In genomic region chr3:184655597-184655996, GRCh38 we compare ENCODE assay signal across 14 cellular contexts. TPM values are rescaled to one million over a fixed set of nuclear protein-coding genes. Genes with fewer than 3 reads are reported as not detected.
DNase-seq lines count a peak whose midpoint lies in the region; ATAC-seq and TF ChIP-seq lines count a peak whose summit lies in the region.
"Had no signal": no experiment of that assay in that cellular context is flagged by ENCODE, and none has a peak within 500 bp of the region (broad histone marks: within the 10 kb centered on the region; RNA-seq: fewer than 3 reads in every experiment).

No MANE protein-coding gene starts in this region.

- no peak overlapping the region for H2AK9ac ChIP-seq in IMR-90 (replicated peaks; ENCODE audit: low read depth, low read length, poor library complexity)

- H3K79me1 ChIP-seq in IMR-90 (ENCODE audit: low read depth in 1 of 2, low read length in 2 of 2) (no peaks in the 10 kb centered on the region), mesenchymal stem cell (replicated peaks; ENCODE audit: low read length, poor library complexity, severe bottlenecking) (no peaks in the 10 kb centered on the region)

- no peaks in the 10 kb centered on the region for H4K20me1 ChIP-seq in IMR-90 (ENCODE audit: insufficient read depth, low read length)

- H2BK20ac ChIP-seq in IMR-90 (ENCODE audit: low read depth, low read length), result no peak overlapping the region

- BruUV-seq in IMR-90 (replicated peaks; lab: Mats Ljungman, UMichigan), result no TSS peak

- no peak overlapping the region for H3K27ac Mint-ChIP-seq in type B pancreatic cell
- H3K27ac Mint-ChIP-seq: CD4-positive, alpha-beta T cell had no signal

- dilution Hi-C loops in IMR-90 (cut with HindIII; ENCODE audit: low sequenced_read_pairs, unreplicated experiment), result no loop called here

- in situ Hi-C loops in IMR-90 (cut with MboI; ENCODE audit: low sequenced_read_pairs), result no loop called here

- H3K4me3 Mint-ChIP-seq in type B pancreatic cell, result no peak overlapping the region
- H3K4me3 Mint-ChIP-seq: CD4-positive, alpha-beta T cell had no signal

- no peaks in the 10 kb centered on the region for H3K9me3 Mint-ChIP-seq in type B pancreatic cell
- H3K9me3 Mint-ChIP-seq: CD4-positive, alpha-beta T cell had no signal

- H4K8ac ChIP-seq in IMR-90 (ENCODE audit: low read depth in 2 of 2, low read length in 2 of 2), result no peak overlapping the region
- H4K8ac ChIP-seq in mesenchymal stem cell (ENCODE audit: low read length), result peak overlapping the region; percentile 47

- H3K9me1 ChIP-seq in IMR-90 (ENCODE audit: insufficient read depth, low read length), result no peaks in the 10 kb centered on the region

- H3K23ac ChIP-seq in IMR-90 (ENCODE audit: low read depth, low read length) (no peak overlapping the region), mesenchymal stem cell (ENCODE audit: low read length in 2 of 2) (no peak overlapping the region)

- H2BK12ac ChIP-seq in mesenchymal stem cell (ENCODE audit: low read length in 2 of 2), result no peak overlapping the region

- H2AFZ ChIP-seq in IMR-90 (replicated peaks; ENCODE audit: low read length, poor library complexity) (peak overlapping the region; percentile 1), mesenchymal stem cell (ENCODE audit: low read depth, low read length) (no peak overlapping the region)

- H3K9ac ChIP-seq in IMR-90 (ENCODE audit: low read depth, low read length) (no peak overlapping the region), mesenchymal stem cell (ENCODE audit: low read length) (no peak overlapping the region)

- H3K14ac ChIP-seq in IMR-90 (replicated peaks; ENCODE audit: low read depth, low read length) (no peak overlapping the region), mesenchymal stem cell (ENCODE audit: low read length in 2 of 2) (no peak overlapping the region)

- no peak for TF ChIP-seq POLR2A in IMR-90 (IDR thresholded peaks at IDR 0.05; ENCODE audit: low read depth, low read length)
- TF ChIP-seq POLR2A in ovary (IDR thresholded peaks at IDR 0.05), result no peak
- no peak for TF ChIP-seq POLR2A in testis (IDR thresholded peaks at IDR 0.05)

- H3K4me1 Mint-ChIP-seq in type B pancreatic cell (ENCODE audit: unreplicated experiment), result peaks cover 46% of the 10 kb centered on the region

- H3K4me1 ChIP-seq in IMR-90 (ENCODE audit: control insufficient read depth, insufficient read depth, low read length) (peaks cover 5% of the 10 kb centered on the region; the same call in 1 of the 2 replicates), mesenchymal stem cell (ENCODE audit: control insufficient read depth, insufficient read depth, low read depth, low read length) (peaks cover 20% of the 10 kb centered on the region), ovary (ENCODE audit: insufficient read depth) (no peaks in the 10 kb centered on the region), testis (peaks cover 7% of the 10 kb centered on the region)
- H3K4me1 ChIP-seq: HAP-1 had no signal

- CTCF ChIA-PET in IMR-90 (lab: Yijun Ruan, JAX), result interaction anchor here (0.5 kb wide), 1 partner anchor 87 kb away, joined by 3 read pairs; no protein-coding TSS in a partner anchor

- 100% methylated on average over 1 of the region's 2 CpGs; no CpG with 5 or more reads in 1 of the 2 experiments for WGBS in IMR-90 (ENCODE audit: extremely low coverage in 2 of 2, insufficient read length in 1 of 2), 2 experiments
- 97% methylated on average over 2 of the region's 2 CpGs for WGBS in mesenchymal stem cell
- WGBS in ovary, 3 donors, result 26 to 60% (median 40%) methylated on average over 2 of the region's 2 CpGs
- WGBS in testis, 2 donors, result 53% methylated on average over 2 of the region's 2 CpGs

- H3K4me3 ChIP-seq in IMR-90 (ENCODE audit: insufficient read depth, low read depth, low read length), result no peak overlapping the region
- no peak overlapping the region for H3K4me3 ChIP-seq in mesenchymal stem cell (ENCODE audit: insufficient read depth in 1 of 2, low read depth in 1 of 2, low read length in 2 of 2)
- H3K4me3 ChIP-seq in ovary, result no peak overlapping the region
- no peak overlapping the region for H3K4me3 ChIP-seq in testis
- H3K4me3 ChIP-seq: HAP-1 had no signal

- H4K91ac ChIP-seq in IMR-90 (ENCODE audit: insufficient read depth, low read depth, low read length), result no peak overlapping the region
- H4K91ac ChIP-seq in mesenchymal stem cell (ENCODE audit: low read length), result no peak overlapping the region

- no peak overlapping the region for H2BK120ac ChIP-seq in IMR-90 (ENCODE audit: low read depth, low read length)
- H2BK120ac ChIP-seq in mesenchymal stem cell (ENCODE audit: low read depth, low read length), result no peak overlapping the region

- no peak overlapping the region for H2BK15ac ChIP-seq in IMR-90 (ENCODE audit: low read depth, low read length)
- no peak overlapping the region for H2BK15ac ChIP-seq in mesenchymal stem cell (ENCODE audit: low read depth, poor library complexity, severe bottlenecking)

- TF ChIP-seq CTCF in IMR-90 (conservative IDR thresholded peaks at IDR 0.05; ENCODE audit: low read depth, low read length) (no peak), ovary (IDR thresholded peaks at IDR 0.05) (no peak), testis (IDR thresholded peaks at IDR 0.05) (no peak), type B pancreatic cell (conservative IDR thresholded peaks at IDR 0.05) (no peak)

- H3K27me3 Mint-ChIP-seq in type B pancreatic cell, result no peaks in the 10 kb centered on the region
- H3K27me3 Mint-ChIP-seq: CD4-positive, alpha-beta T cell had no signal

- DNase-seq in IMR-90 (no peak), mesenchymal stem cell (no peak), ovary (peak in 4 of 5 donors; percentile 33 to 58 (median 47)), testis (peak; percentile 51), type B pancreatic cell (ENCODE audit: extremely low spot score, unreplicated experiment) (no peak)
- DNase-seq: ACHN; C1 segment of cervical spinal cord; CD4-positive, alpha-beta T cell; DMS153; DMS79 treated with DMSO at 0.1 percent for 48 hours; EL had no signal

- TF ChIP-seq EP300 in ovary (IDR thresholded peaks at IDR 0.05), result no peak

- intact Hi-C loops in IMR-90 (cut with micrococcal nuclease) (no loop called here), ovary (cut with DNase I) (no loop called here), testis (cut with DNase I; ENCODE audit: low total_unique reads) (no loop called here)

- peaks cover 26% of the 10 kb centered on the region for H3K27me3 ChIP-seq in IMR-90 (ENCODE audit: control insufficient read depth, insufficient read depth, low read length)
- peaks cover 5 to 9% of the 10 kb centered on the region in 2 experiments for H3K27me3 ChIP-seq in mesenchymal stem cell (ENCODE audit: control insufficient read depth in 1 of 2, insufficient read depth in 1 of 2, low read length in 2 of 2)
- H3K27me3 ChIP-seq in ovary, result no peaks in the 10 kb centered on the region
- no peaks in the 10 kb centered on the region for H3K27me3 ChIP-seq in testis

- no peak overlapping the region for H2AK5ac ChIP-seq in IMR-90 (ENCODE audit: low read depth, low read length)
- no peak overlapping the region for H2AK5ac ChIP-seq in mesenchymal stem cell (ENCODE audit: low read length, severe bottlenecking)

- H3K18ac ChIP-seq in IMR-90 (ENCODE audit: low read depth, low read length) (no peak overlapping the region), mesenchymal stem cell (ENCODE audit: low read depth in 1 of 2, low read length in 2 of 2) (no peak overlapping the region)

- TF ChIP-seq RAD21 in IMR-90 (IDR thresholded peaks at IDR 0.05; ENCODE audit: low read length), result no peak

- H3K4ac ChIP-seq in IMR-90 (ENCODE audit: low read depth, low read length), result no peak overlapping the region
- H3K4ac ChIP-seq in mesenchymal stem cell (ENCODE audit: low read depth in 1 of 2, low read length in 2 of 2), result no peak overlapping the region

- H3K9me3 ChIP-seq in IMR-90 (ENCODE audit: control insufficient read depth, insufficient read depth, low read length) (peaks cover 3% of the 10 kb centered on the region; the same call in 1 of the 2 replicates), mesenchymal stem cell (ENCODE audit: control insufficient read depth, low read length) (no peaks in the 10 kb centered on the region), ovary (no peaks in the 10 kb centered on the region), testis (no peaks in the 10 kb centered on the region)
- H3K9me3 ChIP-seq: HAP-1 had no signal

- no peak for ATAC-seq in IMR-90 (ENCODE audit: low read depth)
- no peak for ATAC-seq in GM18861 (IDR thresholded peaks at IDR 0.05; ENCODE audit: unreplicated experiment)
- ATAC-seq in GM18907 (IDR thresholded peaks at IDR 0.05; ENCODE audit: unreplicated experiment), result no peak

- H3K27ac ChIP-seq in IMR-90 (ENCODE audit: insufficient read depth, low read length), result no peak overlapping the region
- no peak overlapping the region for H3K27ac ChIP-seq in mesenchymal stem cell (ENCODE audit: low read length, poor library complexity, severe bottlenecking)
- peak overlapping the region in 1 of 2 donors; percentile 13 for H3K27ac ChIP-seq in ovary
- H3K27ac ChIP-seq in testis, result peak overlapping the region in 1 of 2 donors; percentile 41

- POLR2A ChIA-PET in IMR-90 (lab: Charles Lee; ENCODE audit: unreplicated experiment), result no interaction called here

- H3K4me2 ChIP-seq in IMR-90 (ENCODE audit: low read depth, low read length) (no peak overlapping the region), mesenchymal stem cell (ENCODE audit: low read length, poor library complexity, severe bottlenecking) (no peak overlapping the region)

- peaks cover 3% of the 10 kb centered on the region for H3K36me3 Mint-ChIP-seq in type B pancreatic cell

- no peak overlapping the region for H4K5ac ChIP-seq in IMR-90 (ENCODE audit: low read depth, low read length)

- H3K56ac ChIP-seq in IMR-90 (ENCODE audit: extremely low read depth, insufficient read depth, low read length), result no peak overlapping the region

- H2BK5ac ChIP-seq in IMR-90 (ENCODE audit: low read depth, low read length, poor library complexity, severe bottlenecking) (no peak overlapping the region), mesenchymal stem cell (ENCODE audit: low read depth, low read length, poor library complexity, severe bottlenecking) (peak overlapping the region; percentile 22)

- H3K36me3 ChIP-seq in IMR-90 (ENCODE audit: control insufficient read depth, insufficient read depth, low read length) (no peaks in the 10 kb centered on the region), mesenchymal stem cell (ENCODE audit: control insufficient read depth in 1 of 2, insufficient read depth in 2 of 2, low read depth in 1 of 2, low read length in 2 of 2) (no peaks in the 10 kb centered on the region), ovary (no peaks in the 10 kb centered on the region), testis (ENCODE audit: low read depth, missing control alignments) (no peaks in the 10 kb centered on the region)
- H3K36me3 ChIP-seq: HAP-1 had no signal

RNA-seq across cellular contexts. Expression of gene MAGEF1, which starts 56.3 kb away (rescaled TPM):
- 10.6 and 16.4 TPM in 2 replicates for total RNA-seq in IMR-90 (2012; rRNA removed)
- polyA plus RNA-seq in IMR-90 (2012; rRNA removed), result 18.3 and 19.4 TPM in 2 replicates
- 19.1 and 19.8 TPM in 2 replicates for polyA plus RNA-seq in IMR-90 (2012; cell fraction: cytosol; rRNA removed)
- polyA plus RNA-seq in IMR-90 (2012; cell fraction: nucleus; rRNA removed; ENCODE audit: low replicate concordance), result 6.1 and 8.7 TPM in 2 replicates
- polyA plus RNA-seq in mesenchymal stem cell (2013, experiment 1 of 2), result 21.2 TPM
- 22.4 TPM for polyA plus RNA-seq in mesenchymal stem cell (2013, experiment 2 of 2)
- 10 to 100 TPM; 28.3 to 48.6 (median 39.7) TPM for total RNA-seq in ovary
- polyA plus RNA-seq in ovary, result 10 to 100 TPM; 29.6 to 48.7 TPM
- total RNA-seq in testis, result 10 to 100 TPM; 22.8 to 33.5 TPM
- polyA plus RNA-seq in testis (ENCODE audit: insufficient read depth, low read depth, low replicate concordance), result 25.1 TPM
- 69.2 and 75.2 TPM in 2 replicates for total RNA-seq in type B pancreatic cell (ENCODE audit: low replicate concordance)

Comparison
In these comparisons a context has a peak if more than half of its experiments do, and no peak if none do; other contexts are left out.
1. DNase-seq: peak in ovary (4 of 5) and testis (single experiment); none in IMR-90 (single experiment), mesenchymal stem cell (single experiment) and type B pancreatic cell (single experiment).